8 cellular contexts compared by ENCODE assay signal in genomic region chr1:159780583-159781582, GRCh38. TPM values are rescaled to one million over a fixed set of nuclear protein-coding genes. Genes with fewer than 3 reads are reported as not detected.
DNase-seq lines count a peak whose midpoint lies in the region; ATAC-seq and TF ChIP-seq lines count a peak whose summit lies in the region.

DUSP23 (plus strand) TSS chr1:159780962; CDS start chr1:159781101, 139 bp downstream.

- H4K91ac ChIP-seq in trophoblast cell (ENCODE audit: low read depth, low read length), result peak within 1 kb of the TSS; percentile 59

- no peaks in the 10 kb centered on the region for H3K36me3 Mint-ChIP-seq in T-cell

- peak within 1 kb of the TSS; percentile 32 for H3K18ac ChIP-seq in trophoblast cell (ENCODE audit: low read length)

- H2BK5ac ChIP-seq in trophoblast cell (ENCODE audit: low read depth, low read length, poor library complexity), result no peak within 1 kb of the TSS

- POLR2A ChIA-PET in T-cell (lab: Charles Lee), result interaction anchor here (1.2 to 1.5 kb wide), 2 partner anchors 143 to 144 kb away, joined by 6 to 7 read pairs; partner anchors contain the start of gene TAGLN2 (in 1 of the 2)

- no peak within 1 kb of the TSS for H3K9ac ChIP-seq in trophoblast cell (ENCODE audit: low read length)

- CTCF ChIA-PET in T-cell (lab: Charles Lee), result interaction anchor here in 1 of 2 donors (0.6 to 2.6 kb wide), 10 partner anchors 9 to 226 kb away, joined by 3 to 18 read pairs (median 4); partner anchors contain the start of gene TAGLN2

- H2AFZ ChIP-seq in trophoblast cell (ENCODE audit: insufficient read depth, low read length, poor library complexity), result peak within 1 kb of the TSS; percentile 24

- peaks cover 3% of the 10 kb centered on the region for H3K79me1 ChIP-seq in trophoblast cell (ENCODE audit: low read length)

- H3K36me3 ChIP-seq in cardiac muscle cell, result no peaks in the 10 kb centered on the region
- peaks cover 0 to 3% of the 10 kb centered on the region in 2 experiments for H3K36me3 ChIP-seq in trophoblast cell (ENCODE audit: control insufficient read depth in 1 of 2, insufficient read depth in 2 of 2, low read length in 2 of 2)
- H3K36me3 ChIP-seq in transverse colon, result no peaks in the 10 kb centered on the region

- peak within 1 kb of the TSS; percentile 64 for H4K12ac ChIP-seq in trophoblast cell (ENCODE audit: low read depth, low read length)

- ATAC-seq in HG02623 (IDR thresholded peaks at IDR 0.05; ENCODE audit: unreplicated experiment) (peak; percentile 99), T-cell (replicated peaks in 1 of 4) (peak; percentile 95 to 98 (median 96))

- H3K9me3 Mint-ChIP-seq in T-cell, result no peaks in the 10 kb centered on the region

- H3K27ac Mint-ChIP-seq in T-cell, result peak within 1 kb of the TSS; percentile 73 to 84

- peak within 1 kb of the TSS; percentile 72 for H4K8ac ChIP-seq in trophoblast cell (ENCODE audit: low read depth, low read length)

- DNase-seq in GM12865 (ENCODE audit: low read depth), result peak; percentile 96
- DNase-seq in NCI-H128 (lab: John Stamatoyannopoulos, UW; ENCODE audit: unreplicated experiment), result peak; percentile 84
- DNase-seq in T-cell, result peak; percentile 89 to 98 (median 92)
- peak; percentile 96 to 99 for DNase-seq in cardiac muscle cell (ENCODE audit: low read depth in 1 of 2, low spot score in 1 of 2)
- DNase-seq in trophoblast cell, result peak; percentile 98 to 99
- DNase-seq in transverse colon, result peak; percentile 98

- H3K14ac ChIP-seq in trophoblast cell (ENCODE audit: low read length), result peak within 1 kb of the TSS; percentile 3

- no peak within 1 kb of the TSS for H3K23ac ChIP-seq in trophoblast cell (ENCODE audit: low read length)

- peaks cover 23 to 50% (median 47%) of the 10 kb centered on the region in 3 donors for H3K4me1 Mint-ChIP-seq in T-cell

- no peak within 1 kb of the TSS for H3K4ac ChIP-seq in trophoblast cell (ENCODE audit: low read depth, low read length)

- peak; percentile 94 for TF ChIP-seq POLR2A in transverse colon (IDR thresholded peaks at IDR 0.05)

- no peak within 1 kb of the TSS for H2AK5ac ChIP-seq in trophoblast cell (ENCODE audit: low read length)

- in situ Hi-C loops in transverse colon (cut with MboI; ENCODE audit: low pct_ligation_motif_present in 1 of 4, low pct_unique_long_range_greater_than_20kb in 1 of 4, low sequenced_read_pairs in 3 of 4), result loop anchor here in 3 of 4 donors (10.0 to 25.0 kb wide), 2 partner anchors 114 to 231 kb away; no protein-coding TSS in a partner anchor

- H3K27me3 Mint-ChIP-seq in T-cell, result no peaks in the 10 kb centered on the region

- intact Hi-C loops in transverse colon (cut with DNase I; ENCODE audit: low total_unique reads), result no loop called here

- no peaks in the 10 kb centered on the region for H3K27me3 ChIP-seq in cardiac muscle cell
- H3K27me3 ChIP-seq in trophoblast cell (ENCODE audit: insufficient read depth, low read length), result no peaks in the 10 kb centered on the region
- no peaks in the 10 kb centered on the region for H3K27me3 ChIP-seq in transverse colon

- peak within 1 kb of the TSS; percentile 69 for H3K4me3 ChIP-seq in GM12865 (ENCODE audit: low read depth, low read length)
- H3K4me3 ChIP-seq in cardiac muscle cell, result peak within 1 kb of the TSS; percentile 50
- H3K4me3 ChIP-seq in trophoblast cell (ENCODE audit: low read depth, low read length), result peak within 1 kb of the TSS; percentile 78
- H3K4me3 ChIP-seq in transverse colon, result peak within 1 kb of the TSS; percentile 62 to 90 (median 70)

- H3K79me2 ChIP-seq in trophoblast cell (ENCODE audit: control insufficient read depth, insufficient read depth, low read length, poor library complexity), result no peaks in the 10 kb centered on the region

- no peak within 1 kb of the TSS for H2BK120ac ChIP-seq in trophoblast cell (ENCODE audit: insufficient read depth, low read length, poor library complexity)

- H3K4me3 Mint-ChIP-seq in T-cell, result peak within 1 kb of the TSS; percentile 77 to 81 (median 78)

- H3K9me3 ChIP-seq in cardiac muscle cell (ENCODE audit: low read depth) (no peaks in the 10 kb centered on the region), trophoblast cell (ENCODE audit: insufficient read depth, low read depth, low read length) (no peaks in the 10 kb centered on the region), transverse colon (no peaks in the 10 kb centered on the region)

- no peak for TF ChIP-seq EP300 in transverse colon (IDR thresholded peaks at IDR 0.05; ENCODE audit: low read depth)

- WGBS in adipose tissue, 3 donors, result 0 to 1% (median 1%) methylated on average over 84 to 88 of the region's 88 CpGs
- WGBS in trophoblast cell (ENCODE audit: extremely low coverage, insufficient coverage, insufficient read length), result no CpG with 5 or more reads among the region's 88 CpGs
- WGBS in transverse colon (ENCODE audit: low coverage in 1 of 2), 2 donors, result 2 to 11% methylated on average over 7 to 68 of the region's 88 CpGs

- no peaks in the 10 kb centered on the region for H3K4me1 ChIP-seq in cardiac muscle cell (ENCODE audit: low read depth)
- H3K4me1 ChIP-seq in trophoblast cell (ENCODE audit: control insufficient read depth in 1 of 2, insufficient read depth in 2 of 2, low read length in 2 of 2), result peaks cover 5 to 17% of the 10 kb centered on the region in 2 experiments
- peaks cover 0 to 15% (median 2%) of the 10 kb centered on the region in 4 donors for H3K4me1 ChIP-seq in transverse colon

- peak within 1 kb of the TSS; percentile 77 for H3K4me2 ChIP-seq in trophoblast cell (ENCODE audit: low read length)

- H2BK12ac ChIP-seq in trophoblast cell (ENCODE audit: low read length), result no peak within 1 kb of the TSS

- peak; percentile 78 for TF ChIP-seq CTCF in GM12865 (IDR thresholded peaks at IDR 0.05; ENCODE audit: insufficient read depth, low read depth, low read length, missing control alignments)
- peak; percentile 93 for TF ChIP-seq CTCF in cardiac muscle cell (IDR thresholded peaks at IDR 0.05; ENCODE audit: low read depth, low read length)
- peak; percentile 86 to 99 (median 95) for TF ChIP-seq CTCF in transverse colon (IDR thresholded peaks at IDR 0.05)

- H3K27ac ChIP-seq in adipose tissue (ENCODE audit: low read depth, low read length) (no peak within 1 kb of the TSS), cardiac muscle cell (no peak within 1 kb of the TSS), trophoblast cell (ENCODE audit: low read depth, low read length) (peak within 1 kb of the TSS; percentile 2), transverse colon (peak within 1 kb of the TSS; percentile 81 to 90 (median 87))

RNA-seq across cellular contexts. Expression of gene DUSP23, which starts in this region (rescaled TPM):
- total RNA-seq in T-cell (10 to 100 TPM in 4 of 5 donors, 1 to 10 TPM in 1; 8.8 to 17.1 (median 14.3) TPM), cardiac muscle cell (35.0 and 47.9 TPM in 2 replicates), transverse colon (10 to 100 TPM in 3 of 4 donors, 1 to 10 TPM in 1; 9.7 to 96.4 (median 72.3) TPM)
- polyA plus RNA-seq in adipose tissue (100 to 1,000 TPM in 1 of 3 donors, 10 to 100 TPM in 2; 83.6 to 111 (median 90.2) TPM), cardiac muscle cell (46.3 and 53.4 TPM in 2 replicates)
- polyA plus RNA-seq in trophoblast cell (2013), result 26.4 and 27.9 TPM in 2 replicates

Comparison
In these comparisons a context has a peak if more than half of its experiments do, and no peak if none do; other contexts are left out.
1. H3K27ac ChIP-seq: peak in trophoblast cell (single experiment) and transverse colon (4 of 4); none in adipose tissue (single experiment) and cardiac muscle cell (single experiment).
2. Peak in every context shown above with its lines, with median percentiles within 50 percentile points of each other: DNase-seq, H3K4me3 ChIP-seq and CTCF ChIP-seq.